9 cellular contexts compared by ENCODE assay signal in genomic region chr10:130141460-130141859, GRCh38. TPM values are rescaled to one million over a fixed set of nuclear protein-coding genes. Genes with fewer than 3 reads are reported as not detected.
DNase-seq lines count a peak whose midpoint lies in the region; ATAC-seq, FAIRE-seq and TF ChIP-seq lines count a peak whose summit lies in the region.
"Had no signal": no experiment of that assay in that cellular context is flagged by ENCODE, and none has a peak within 500 bp of the region (broad histone marks: within the 10 kb centered on the region; RNA-seq: fewer than 3 reads in every experiment).

No MANE protein-coding gene starts in this region.

- H3K4me2 ChIP-seq in HepG2 (ENCODE audit: low read depth, low read length) = no peak overlapping the region

- H3K36me3 ChIP-seq in HepG2 (replicated peaks in 1 of 2; ENCODE audit: control insufficient read depth in 1 of 2, insufficient read depth in 2 of 2, low read length in 2 of 2) (peaks cover 10 to 20% of the 10 kb centered on the region in 2 experiments; a peak in 4 of 5 replicates), right lobe of liver (peaks cover 0 to 9% (median 2%) of the 10 kb centered on the region in 4 donors), breast epithelium (no peaks in the 10 kb centered on the region), esophagus muscularis mucosa (peaks cover 9 to 24% (median 16%) of the 10 kb centered on the region in 4 donors)

- no peaks in the 10 kb centered on the region for H3K27me3 Mint-ChIP-seq in activated T-helper 17 cell treated with anti-CD3 and anti-CD28 coated beads, Interleukin-2, amount 50 U/mL, for 72 hours

- H3K4me3 ChIP-seq in HepG2 (replicated peaks in 1 of 3; ENCODE audit: insufficient read depth in 1 of 3, low read depth in 2 of 3, low read length in 3 of 3) (no peak overlapping the region), right lobe of liver (no peak overlapping the region), breast epithelium (no peak overlapping the region), esophagus muscularis mucosa (no peak overlapping the region)

- peaks cover 93% of the 10 kb centered on the region for H3K79me2 ChIP-seq in HepG2 (ENCODE audit: insufficient read depth, low read length)

- POLR2A ChIA-PET in HepG2 (lab: Yijun Ruan, JAX) = interaction anchor here (1.2 kb wide), 1 partner anchor 32 kb away, joined by 4 read pairs; no protein-coding TSS in a partner anchor

- H3K4me1 Mint-ChIP-seq in activated T-helper 17 cell treated with anti-CD3 and anti-CD28 coated beads, Interleukin-2, amount 50 U/mL, for 72 hours = peaks cover 33% of the 10 kb centered on the region

- H3K9ac ChIP-seq in HepG2 (ENCODE audit: insufficient read depth, low read depth, low read length) = no peak overlapping the region

- peaks cover 70% of the 10 kb centered on the region for H3K36me3 Mint-ChIP-seq in activated T-helper 17 cell treated with anti-CD3 and anti-CD28 coated beads, Interleukin-2, amount 50 U/mL, for 72 hours (ENCODE audit: low read depth)

- in situ Hi-C loops in HepG2 (cut with HindIII; ENCODE audit: extremely low pct_ligation_motif_present, low pct_unique_long_range_greater_than_20kb) = no loop called here

- H3K4me1 ChIP-seq in HepG2 (ENCODE audit: insufficient read depth, low read length) = peaks cover 48% of the 10 kb centered on the region
- H3K4me1 ChIP-seq in right lobe of liver = peaks cover 0 to 14% (median 6%) of the 10 kb centered on the region in 4 donors
- peaks cover 0 to 12% of the 10 kb centered on the region in 2 donors for H3K4me1 ChIP-seq in breast epithelium
- H3K4me1 ChIP-seq in esophagus muscularis mucosa = peaks cover 37 to 78% (median 63%) of the 10 kb centered on the region in 4 donors

- no peak for FAIRE-seq in HepG2 (lab: Jason Lieb, UNC)

- no TSS peak for BruUV-seq in HepG2 (replicated peaks; lab: Mats Ljungman, UMichigan)

- TF ChIP-seq RAD21 in HepG2 (CRISPR knock-in tag; IDR thresholded peaks at IDR 0.05) = no peak

- no peaks in the 10 kb centered on the region for H3K9me3 Mint-ChIP-seq in activated T-helper 17 cell treated with anti-CD3 and anti-CD28 coated beads, Interleukin-2, amount 50 U/mL, for 72 hours

- H3K9me3 ChIP-seq in HepG2 (ENCODE audit: low read length) (no peaks in the 10 kb centered on the region), right lobe of liver (no peaks in the 10 kb centered on the region), breast epithelium (no peaks in the 10 kb centered on the region), esophagus muscularis mucosa (no peaks in the 10 kb centered on the region)

- no peak for TF ChIP-seq CTCF in HepG2 (CRISPR knock-in tag; IDR thresholded peaks at IDR 0.05)
- no peak for TF ChIP-seq CTCF in right lobe of liver (IDR thresholded peaks at IDR 0.05)
- TF ChIP-seq CTCF in breast epithelium (IDR thresholded peaks at IDR 0.05) = no peak
- TF ChIP-seq CTCF in esophagus muscularis mucosa (IDR thresholded peaks at IDR 0.05) = no peak

- DNase-seq in HepG2 (ENCODE audit: low spot score) (peak; percentile 20), right lobe of liver (no peak), NCI-H1694 (lab: John Stamatoyannopoulos, UW) (no peak), breast epithelium (ENCODE audit: low spot score in 2 of 2) (no peak), esophagus muscularis mucosa (ENCODE audit: extremely low spot score) (no peak)
- no peak for DNase-seq in effector CD4-positive, alpha-beta T cell
- DNase-seq: activated CD8-positive, alpha-beta memory T cell treated with anti-CD3 and anti-CD28 coated beads for 24 hours had no signal

- TF ChIP-seq POLR2A in HepG2 (IDR thresholded peaks at IDR 0.05; ENCODE audit: insufficient read depth in 1 of 2, low read depth in 2 of 2, low read length in 2 of 2) (no peak), right lobe of liver (IDR thresholded peaks at IDR 0.05) (no peak), breast epithelium (IDR thresholded peaks at IDR 0.05) (no peak), esophagus muscularis mucosa (IDR thresholded peaks at IDR 0.05; ENCODE audit: low read depth) (no peak)

- TF ChIP-seq EP300 in HepG2 (IDR thresholded peaks at IDR 0.05; ENCODE audit: low read depth in 2 of 2, low read length in 2 of 2) = no peak
- no peak for TF ChIP-seq EP300 in HepG2 (CRISPR knock-in tag; IDR thresholded peaks at IDR 0.05; ENCODE audit: borderline replicate concordance)
- no peak for TF ChIP-seq EP300 in esophagus muscularis mucosa (IDR thresholded peaks at IDR 0.05)

- H3K27ac ChIP-seq in HepG2 (ENCODE audit: extremely low read length, insufficient read depth, low read length) (no peak overlapping the region), right lobe of liver (no peak overlapping the region), breast epithelium (no peak overlapping the region), esophagus muscularis mucosa (replicated peaks in 1 of 4) (no peak overlapping the region)

- intact Hi-C loops in HepG2 (cut with micrococcal nuclease; ENCODE audit: unreplicated experiment) (no loop called here), right lobe of liver (cut with DNase I) (no loop called here), breast epithelium (cut with DNase I; ENCODE audit: low total_unique reads) (no loop called here), esophagus muscularis mucosa (cut with DNase I) (no loop called here)

- peak overlapping the region; percentile 61 for H3K27ac Mint-ChIP-seq in activated T-helper 17 cell treated with anti-CD3 and anti-CD28 coated beads, Interleukin-2, amount 50 U/mL, for 72 hours

- CTCF ChIA-PET in HepG2 (lab: Yijun Ruan, JAX; ENCODE audit: low intra/inter-chr PET ratio, low total read pairs) = no interaction called here

- no peak for ATAC-seq in HepG2
- no peak for ATAC-seq in right lobe of liver
- ATAC-seq in HG03066 (IDR thresholded peaks at IDR 0.05; ENCODE audit: low read depth, unreplicated experiment) = peak; percentile 24
- ATAC-seq in activated T-helper 17 cell treated with anti-CD3 and anti-CD28 coated beads, Interleukin-2, amount 50 U/mL, for 72 hours (replicated peaks) = peak; percentile 20

- H2AFZ ChIP-seq in HepG2 (ENCODE audit: low read length) = no peak overlapping the region

- H4K20me1 ChIP-seq in HepG2 (ENCODE audit: insufficient read depth, low read length) = peaks cover 51% of the 10 kb centered on the region

- H3K27me3 ChIP-seq in HepG2 (ENCODE audit: control insufficient read depth in 1 of 2, insufficient read depth in 2 of 2, low read length in 2 of 2) (no peaks in the 10 kb centered on the region; a peak in 2 of 5 replicates), right lobe of liver (no peaks in the 10 kb centered on the region), breast epithelium (no peaks in the 10 kb centered on the region), esophagus muscularis mucosa (no peaks in the 10 kb centered on the region)

- H3K4me3 Mint-ChIP-seq in activated T-helper 17 cell treated with anti-CD3 and anti-CD28 coated beads, Interleukin-2, amount 50 U/mL, for 72 hours = peak overlapping the region; percentile 66

- 89% methylated on average over 1 of the region's 1 CpG for WGBS in HepG2 (ENCODE audit: low lambda C conversion rate)
- WGBS in right lobe of liver (ENCODE audit: insufficient coverage, low coverage, low lambda C conversion rate, missing lambda C conversion rate) = 56% methylated on average over 1 of the region's 1 CpG
- 55% methylated on average over 1 of the region's 1 CpG for whole genome bisulfite sequencing in esophagus muscularis mucosa

RNA-seq across cellular contexts. Expression of gene GLRX3, which starts 5.3 kb away (rescaled TPM):
- total RNA-seq in HepG2 (2016; rRNA removed; fragmentation: Illumina TruSeq; extraction: Trizol) = 135 and 185 TPM in 2 replicates
- 53.2 and 56.2 TPM in 2 replicates for total RNA-seq in HepG2 (2016; cell fraction: cytosol; rRNA removed; fragmentation: Illumina TruSeq; extraction: Trizol; ENCODE audit: low read depth)
- total RNA-seq in HepG2 (2016; cell fraction: insoluble cytoplasmic fraction; rRNA removed; fragmentation: Illumina TruSeq; extraction: Trizol) = 139 and 200 TPM in 2 replicates
- 74.0 and 76.4 TPM in 2 replicates for total RNA-seq in HepG2 (2016; cell fraction: membrane; rRNA removed; fragmentation: Illumina TruSeq; extraction: Trizol)
- 50.5 and 57.7 TPM in 2 replicates for total RNA-seq in HepG2 (2016; cell fraction: nucleus; rRNA removed; fragmentation: Illumina TruSeq; extraction: Trizol)
- 67.1 and 91.4 TPM in 2 replicates for polyA plus RNA-seq in HepG2 (2011; rRNA removed)
- polyA plus RNA-seq in HepG2 (2011; cell fraction: cytosol; rRNA removed) = 51.8 and 58.2 TPM in 2 replicates
- 29.6 and 40.4 TPM in 2 replicates for polyA plus RNA-seq in HepG2 (2011; cell fraction: nucleus; rRNA removed)
- polyA plus RNA-seq in HepG2 (2012) = 91.5 and 92.8 TPM in 2 replicates
- polyA plus RNA-seq in HepG2 (2016; cell fraction: cytosol; fragmentation: Illumina TruSeq; extraction: Trizol; ENCODE audit: low read depth) = 52.7 and 54.0 TPM in 2 replicates
- 190 and 206 TPM in 2 replicates for polyA plus RNA-seq in HepG2 (2016; cell fraction: insoluble cytoplasmic fraction; fragmentation: Illumina TruSeq; extraction: Trizol; ENCODE audit: low read depth)
- polyA plus RNA-seq in HepG2 (2016; cell fraction: membrane; fragmentation: Illumina TruSeq; extraction: Trizol; ENCODE audit: low read depth) = 63.1 and 66.1 TPM in 2 replicates
- 81.2 and 94.4 TPM in 2 replicates for polyA plus RNA-seq in HepG2 (2016; cell fraction: nucleus; fragmentation: Illumina TruSeq; extraction: Trizol; ENCODE audit: insufficient read depth, low read depth)
- 14.1 and 28.5 TPM in 2 replicates for polyA minus RNA-seq in HepG2 (2011; rRNA and poly(A)+ RNA removed; ENCODE audit: low replicate concordance)
- 29.1 and 30.6 TPM in 2 replicates for polyA minus RNA-seq in HepG2 (2011; cell fraction: cytosol; rRNA and poly(A)+ RNA removed)
- 48.8 and 52.1 TPM in 2 replicates for polyA minus RNA-seq in HepG2 (2011; cell fraction: nucleus; rRNA and poly(A)+ RNA removed)
- 10 to 100 TPM; 23.5 to 50.6 (median 33.4) TPM for total RNA-seq in right lobe of liver
- total RNA-seq in activated T-helper 17 cell treated with anti-CD3 and anti-CD28 coated beads, Interleukin-2, amount 50 U/mL, for 72 hours = 100 to 1,000 TPM in 1 of 2 donors, 10 to 100 TPM in 1; 66.7 to 112 TPM
- 10 to 100 TPM; 36.1 to 63.4 (median 43.5) TPM for total RNA-seq in breast epithelium
- total RNA-seq in esophagus muscularis mucosa = 10 to 100 TPM; 44.9 to 61.4 (median 53.3) TPM

RNA-seq across cellular contexts. Expression of gene C10orf143, which starts 30.8 kb away (rescaled TPM):
- total RNA-seq in HepG2 (2016; rRNA removed; fragmentation: Illumina TruSeq; extraction: Trizol) (0.84 and 0.91 TPM in 2 replicates), right lobe of liver (1 to 10 TPM in 5 of 6 experiments, under 1 TPM in 1; 0.68 to 2.9 (median 1.6) TPM), breast epithelium (1 to 10 TPM; 2.1 to 6.6 (median 2.9) TPM), esophagus muscularis mucosa (1 to 10 TPM; 3.7 to 5.0 (median 4.3) TPM)
- total RNA-seq in HepG2 (2016; cell fraction: cytosol; rRNA removed; fragmentation: Illumina TruSeq; extraction: Trizol; ENCODE audit: low read depth) = 1.9 and 2.2 TPM in 2 replicates
- 0.40 and 0.63 TPM in 2 replicates for total RNA-seq in HepG2 (2016; cell fraction: insoluble cytoplasmic fraction; rRNA removed; fragmentation: Illumina TruSeq; extraction: Trizol)
- 1.2 and 2.2 TPM in 2 replicates for total RNA-seq in HepG2 (2016; cell fraction: membrane; rRNA removed; fragmentation: Illumina TruSeq; extraction: Trizol)
- total RNA-seq in HepG2 (2016; cell fraction: nucleus; rRNA removed; fragmentation: Illumina TruSeq; extraction: Trizol) = 0.28 TPM in 1 of 2 replicates, not detected in the other
- polyA plus RNA-seq in HepG2 (2011; rRNA removed) = 0.21 and 0.42 TPM in 2 replicates
- polyA plus RNA-seq in HepG2 (2011; cell fraction: cytosol; rRNA removed) = 0.35 and 0.41 TPM in 2 replicates
- 0.42 and 0.68 TPM in 2 replicates for polyA plus RNA-seq in HepG2 (2011; cell fraction: nucleus; rRNA removed)
- 0.33 and 0.39 TPM in 2 replicates for polyA plus RNA-seq in HepG2 (2012)
- 2.7 and 3.1 TPM in 2 replicates for polyA plus RNA-seq in HepG2 (2016; cell fraction: cytosol; fragmentation: Illumina TruSeq; extraction: Trizol; ENCODE audit: low read depth)
- 0.92 and 1.4 TPM in 2 replicates for polyA plus RNA-seq in HepG2 (2016; cell fraction: insoluble cytoplasmic fraction; fragmentation: Illumina TruSeq; extraction: Trizol; ENCODE audit: low read depth)
- polyA plus RNA-seq in HepG2 (2016; cell fraction: membrane; fragmentation: Illumina TruSeq; extraction: Trizol; ENCODE audit: low read depth) = 2.1 and 2.6 TPM in 2 replicates
- 1.1 and 1.3 TPM in 2 replicates for polyA plus RNA-seq in HepG2 (2016; cell fraction: nucleus; fragmentation: Illumina TruSeq; extraction: Trizol; ENCODE audit: insufficient read depth, low read depth)
- polyA minus RNA-seq in HepG2 (2011; rRNA and poly(A)+ RNA removed; ENCODE audit: low replicate concordance) = 0.26 and 0.47 TPM in 2 replicates
- not detected in 2 replicates for polyA minus RNA-seq in HepG2 (2011; cell fraction: cytosol; rRNA and poly(A)+ RNA removed)
- polyA minus RNA-seq in HepG2 (2011; cell fraction: nucleus; rRNA and poly(A)+ RNA removed) = 0.12 and 0.39 TPM in 2 replicates
- 1 to 10 TPM in 1 of 2 donors, under 1 TPM in 1; 0.95 to 2.0 TPM for total RNA-seq in activated T-helper 17 cell treated with anti-CD3 and anti-CD28 coated beads, Interleukin-2, amount 50 U/mL, for 72 hours

Comparison
In these comparisons a context has a peak if more than half of its experiments do, and no peak if none do; other contexts are left out.
1. ATAC-seq: peak in HG03066 (single experiment) and activated T-helper 17 cell treated with anti-CD3 and anti-CD28 coated beads, Interleukin-2, amount 50 U/mL, for 72 hours (single experiment); none in HepG2 (single experiment) and right lobe of liver (0 of 4).